8 cellular contexts compared by ENCODE assay signal in the genomic region with DNA sequence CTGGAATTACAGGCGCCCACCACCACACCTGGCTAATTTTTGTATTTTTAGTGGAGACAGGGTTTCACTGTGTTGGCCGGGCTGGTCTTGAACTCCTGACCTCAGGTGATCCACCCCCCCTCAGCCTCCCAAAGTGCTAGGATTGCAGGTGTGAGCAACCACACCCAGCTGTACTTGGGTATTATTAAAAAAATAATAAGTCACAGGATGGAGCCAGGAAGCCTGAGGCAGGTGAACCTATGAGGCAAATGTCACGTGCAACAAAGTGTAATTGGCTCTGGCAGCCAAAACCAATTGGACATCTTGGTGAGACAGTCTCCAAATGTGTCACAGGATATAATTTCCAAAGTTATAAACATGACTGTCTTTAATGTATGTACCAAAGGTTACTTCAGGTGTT. TPM values are rescaled to one million over a fixed set of nuclear protein-coding genes. Genes with fewer than 3 reads are reported as not detected.
DNase-seq lines count a peak whose midpoint lies in the region; ATAC-seq, FAIRE-seq and TF ChIP-seq lines count a peak whose summit lies in the region.
"Not testable (repeated sequence)": the region's sequence is repeated elsewhere in the genome, so short reads cannot be mapped to it uniquely, and the experiment has no call there.

No MANE protein-coding gene starts in this region.

- H3K4me2 ChIP-seq in PC-9: peak overlapping the region; percentile 11; the same call in 1 of the 2 replicates
- H3K4me2 ChIP-seq in K562 (ENCODE audit: insufficient read depth, low read length): peak overlapping the region; percentile 43; the same call in 1 of the 2 replicates

- FAIRE-seq in K562 (lab: Jason Lieb, UNC); small intestine (lab: Jason Lieb, UNC): not testable (repeated sequence)

- not testable (repeated sequence) for H3K9me3 ChIP-seq in PC-9 (ENCODE audit: insufficient read depth, low read depth); K562 (replicated peaks; ENCODE audit: control insufficient read depth, insufficient read depth, low read depth, low read length); left ventricle myocardium inferior (replicated peaks); naive thymus-derived CD4-positive, alpha-beta T cell (ENCODE audit: control insufficient read depth in 2 of 3, low read length in 3 of 3); small intestine (ENCODE audit: control insufficient read depth, low read depth)

- peak overlapping the region; percentile 97 for H3K27ac ChIP-seq in 22Rv1
- peak overlapping the region; percentile 4; the same call in 1 of the 2 replicates for H3K27ac ChIP-seq in PC-9
- H3K27ac ChIP-seq in K562 (ENCODE audit: extremely low read depth, low read depth, low read length): peak overlapping the region; percentile 42
- H3K27ac ChIP-seq in left ventricle myocardium inferior (replicated peaks): peak overlapping the region; percentile 99
- H3K27ac ChIP-seq in naive thymus-derived CD4-positive, alpha-beta T cell (ENCODE audit: low read depth, low read length): not testable (repeated sequence)
- H3K27ac ChIP-seq in small intestine (ENCODE audit: low read depth in 1 of 2, low read length in 1 of 2): peak overlapping the region; percentile 54 to 82

- not testable (repeated sequence) for BruUV-seq in PC-9 (replicated peaks; lab: Mats Ljungman, UMichigan); K562 (replicated peaks; lab: Mats Ljungman, UMichigan)

- not testable (repeated sequence) for H2AFZ ChIP-seq in PC-9; K562 (ENCODE audit: low read depth, low read length)

- H3K79me2 ChIP-seq in PC-9 (ENCODE audit: low read depth) (peaks cover 33% of the 10 kb centered on the region), K562 (ENCODE audit: control insufficient read depth, insufficient read depth, low read length) (peaks cover 95% of the 10 kb centered on the region)

- H3K36me3 ChIP-seq in PC-9 (ENCODE audit: low read depth); K562 (ENCODE audit: control insufficient read depth, insufficient read depth, low read length); left ventricle myocardium inferior; naive thymus-derived CD4-positive, alpha-beta T cell (ENCODE audit: control insufficient read depth in 2 of 3, insufficient read depth in 3 of 3, low read length in 3 of 3); small intestine (ENCODE audit: control insufficient read depth in 2 of 2, insufficient read depth in 2 of 2, low read length in 2 of 2): not testable (repeated sequence)

- TF ChIP-seq CTCF in 22Rv1 (IDR thresholded peaks at IDR 0.05); HFFc6 (IDR thresholded peaks at IDR 0.05); PC-9 (conservative IDR thresholded peaks at IDR 0.05); K562 (IDR thresholded peaks at IDR 0.05 in 2 of 3, conservative IDR thresholded peaks at IDR 0.05 in 1 of 3; ENCODE audit: insufficient read depth in 2 of 3, low read depth in 1 of 3, low read length in 3 of 3); left ventricle myocardium inferior (IDR thresholded peaks at IDR 0.05; ENCODE audit: borderline replicate concordance): not testable (repeated sequence)

- POLR2A ChIA-PET in PC-9 (lab: Charles Lee; ENCODE audit: unreplicated experiment) (interaction anchor here (0.7 kb wide), 3 partner anchors 15 to 696 kb away, joined by 7 to 15 read pairs (median 11); partner anchors contain the start of gene SF1), K562 (lab: Yijun Ruan, JAX) (interaction anchor here (1.6 to 26.0 kb wide), 4 partner anchors 16 to 88 kb away, joined by 3 to 2118 read pairs (median 356); partner anchors contain the start of genes FRMD8, MALAT1 and NEAT1)
- POLR2A ChIA-PET in activated CD4-positive, alpha-beta memory T cell treated with anti-CD3 and anti-CD28 coated beads for 36 hours (lab: Charles Lee): interaction anchor here (10.1 to 15.3 kb wide), 2 partner anchors 23 to 53 kb away, joined by 258 to 824 read pairs; partner anchors contain the start of genes MALAT1 and NEAT1
- POLR2A ChIA-PET in naive thymus-derived CD4-positive, alpha-beta T cell (lab: Charles Lee): interaction anchor here (0.6 to 18.6 kb wide), 8 partner anchors 10 to 117 kb away, joined by 3 to 1164 read pairs (median 4); partner anchors contain the start of genes MALAT1 and NEAT1

- H3K9me1 ChIP-seq in K562 (ENCODE audit: control insufficient read depth, insufficient read depth, low read length): not testable (repeated sequence)

- not testable (repeated sequence) for H3K9me2 ChIP-seq in PC-9 (ENCODE audit: insufficient read depth)

- not testable (repeated sequence) for H3K4me3 ChIP-seq in PC-9; K562; left ventricle myocardium inferior; naive thymus-derived CD4-positive, alpha-beta T cell (ENCODE audit: low read length); small intestine (ENCODE audit: low read depth in 1 of 2, low read length in 2 of 2)

- CTCF ChIA-PET in PC-9 (lab: Charles Lee); activated CD4-positive, alpha-beta memory T cell treated with anti-CD3 and anti-CD28 coated beads for 36 hours (lab: Charles Lee); K562 (lab: Yijun Ruan, JAX; ENCODE audit: low intra/inter-chr PET ratio): not testable (repeated sequence)
- CTCF ChIA-PET in naive thymus-derived CD4-positive, alpha-beta T cell (lab: Charles Lee): interaction anchor here (0.8 kb wide), 1 partner anchor 18 kb away, joined by 3 read pairs; no protein-coding TSS in a partner anchor

- intact Hi-C loops in PC-9 (cut with micrococcal nuclease; ENCODE audit: unreplicated experiment); activated CD4-positive, alpha-beta memory T cell treated with anti-CD3 and anti-CD28 coated beads for 36 hours (cut with micrococcal nuclease); left ventricle myocardium inferior (cut with micrococcal nuclease); naive thymus-derived CD4-positive, alpha-beta T cell (cut with micrococcal nuclease): not testable (repeated sequence)
- intact Hi-C loops in K562 (cut with micrococcal nuclease): loop anchor here (5.0 kb wide), 1 partner anchor 97 kb away; the partner anchor contains the start of genes FAM89B and ZNRD2

- peaks cover 71% of the 10 kb centered on the region for H3F3A ChIP-seq in PC-9 (ENCODE audit: insufficient read depth, low read depth)

- TF ChIP-seq EP300 in K562 (IDR thresholded peaks at IDR 0.05; ENCODE audit: low read length): not testable (repeated sequence)

- not testable (repeated sequence) for ATAC-seq in K562; naive thymus-derived CD4-positive, alpha-beta T cell

- H3K27me3 Mint-ChIP-seq in HFFc6 (ENCODE audit: insufficient read depth); activated CD4-positive, alpha-beta memory T cell treated with anti-CD3 and anti-CD28 coated beads for 36 hours; naive thymus-derived CD4-positive, alpha-beta T cell: not testable (repeated sequence)

- DNase-seq in HFFc6; PC-9; activated CD4-positive, alpha-beta memory T cell treated with anti-CD3 and anti-CD28 coated beads for 36 hours; K562 (ENCODE audit: extremely low read depth in 1 of 4, low spot score in 3 of 4); left ventricle myocardium inferior; naive thymus-derived CD4-positive, alpha-beta T cell: not testable (repeated sequence)
- peak; percentile 88 for DNase-seq in small intestine

- H3K9ac ChIP-seq in K562 (ENCODE audit: insufficient read depth in 1 of 2, low read depth in 2 of 2, low read length in 2 of 2): peak overlapping the region in 1 of 2 experiments; percentile 33; a peak in 2 of 4 replicates

- H3K4me3 Mint-ChIP-seq in HFFc6: 0 out of 2 replicates have a peak overlapping the region, but pooled peaks have one; percentile 22
- H3K4me3 Mint-ChIP-seq in activated CD4-positive, alpha-beta memory T cell treated with anti-CD3 and anti-CD28 coated beads for 36 hours: peak overlapping the region; percentile 35
- H3K4me3 Mint-ChIP-seq in naive thymus-derived CD4-positive, alpha-beta T cell: peak overlapping the region in 4 of 10 donors; percentile 25 to 52 (median 40)

- peaks cover 63% of the 10 kb centered on the region for H3K4me1 Mint-ChIP-seq in HFFc6 (ENCODE audit: low read depth)
- H3K4me1 Mint-ChIP-seq in activated CD4-positive, alpha-beta memory T cell treated with anti-CD3 and anti-CD28 coated beads for 36 hours (ENCODE audit: low read depth): peaks cover 31% of the 10 kb centered on the region
- H3K4me1 Mint-ChIP-seq in naive thymus-derived CD4-positive, alpha-beta T cell: peaks cover 11 to 41% (median 23%) of the 10 kb centered on the region in 7 donors

- H4K20me1 ChIP-seq in PC-9 (ENCODE audit: insufficient read depth); K562 (replicated peaks; ENCODE audit: control insufficient read depth, insufficient read depth, low read length): not testable (repeated sequence)

- H3K27ac Mint-ChIP-seq in HFFc6: not testable (repeated sequence)
- H3K27ac Mint-ChIP-seq in activated CD4-positive, alpha-beta memory T cell treated with anti-CD3 and anti-CD28 coated beads for 36 hours: peak overlapping the region; percentile 75
- H3K27ac Mint-ChIP-seq in naive thymus-derived CD4-positive, alpha-beta T cell: peak overlapping the region; percentile 49 to 95 (median 69)

- H3K27me3 ChIP-seq in PC-9 (ENCODE audit: insufficient read depth, low read depth); K562 (ENCODE audit: control insufficient read depth in 2 of 2, insufficient read depth in 2 of 2, low read length in 2 of 2); left ventricle myocardium inferior (ENCODE audit: low read depth); naive thymus-derived CD4-positive, alpha-beta T cell (ENCODE audit: control insufficient read depth in 2 of 2, insufficient read depth in 2 of 2, low read length in 2 of 2); small intestine (ENCODE audit: control insufficient read depth in 2 of 2, insufficient read depth in 2 of 2, low read length in 2 of 2): not testable (repeated sequence)

- not testable (repeated sequence) for H3K9me3 Mint-ChIP-seq in HFFc6; activated CD4-positive, alpha-beta memory T cell treated with anti-CD3 and anti-CD28 coated beads for 36 hours; naive thymus-derived CD4-positive, alpha-beta T cell

- in situ Hi-C loops in K562 (cut with MboI): loop anchor here (5.0 kb wide), 1 partner anchor 32 kb away; no protein-coding TSS in a partner anchor

- TF ChIP-seq RAD21 in K562 (CRISPR knock-in tag; conservative IDR thresholded peaks at IDR 0.05 in 1 of 2, IDR thresholded peaks at IDR 0.05 in 1 of 2): not testable (repeated sequence)

- not testable (repeated sequence) for TF ChIP-seq POLR2A in K562 (conservative IDR thresholded peaks at IDR 0.05)

- 82% methylated on average over 3 of the region's 3 CpGs for WGBS in K562 (ENCODE audit: insufficient coverage, low coverage, missing lambda C conversion rate)
- WGBS in small intestine, 3 donors: 39 to 70% (median 67%) methylated on average over 3 of the region's 3 CpGs

- H3K36me3 Mint-ChIP-seq in HFFc6 (ENCODE audit: low read depth); naive thymus-derived CD4-positive, alpha-beta T cell: not testable (repeated sequence)
- peaks cover 15% of the 10 kb centered on the region for H3K36me3 Mint-ChIP-seq in activated CD4-positive, alpha-beta memory T cell treated with anti-CD3 and anti-CD28 coated beads for 36 hours

- H3K4me1 ChIP-seq in PC-9 (replicated peaks; ENCODE audit: insufficient read depth) (peaks cover 60% of the 10 kb centered on the region), K562 (replicated peaks in 1 of 2; ENCODE audit: control insufficient read depth in 2 of 2, insufficient read depth in 2 of 2, low read length in 2 of 2) (peaks cover 41 to 72% of the 10 kb centered on the region in 2 experiments), left ventricle myocardium inferior (peaks cover 78% of the 10 kb centered on the region)
- peaks cover 16 to 30% of the 10 kb centered on the region in 2 donors for H3K4me1 ChIP-seq in naive thymus-derived CD4-positive, alpha-beta T cell (ENCODE audit: control insufficient read depth in 2 of 2, insufficient read depth in 2 of 2, low read length in 2 of 2)
- not testable (repeated sequence) for H3K4me1 ChIP-seq in small intestine (ENCODE audit: control insufficient read depth in 2 of 2, insufficient read depth in 1 of 2, low read depth in 1 of 2, low read length in 1 of 2)

RNA-seq across cellular contexts. Expression of gene MALAT1, which starts 24.0 kb away (rescaled TPM):
- total RNA-seq in HFFc6 (2021; fragmentation: NEBNext Ultra II Directional; extraction: Animal tissue kit (Norgen Biotek cat#: 25700)): 1,000 to 10,000 TPM; 3,136 to 4,087 (median 3,570) TPM
- total RNA-seq in PC-9 (2021) (6,494 and 7,852 TPM in 2 replicates), K562 (2014; rRNA removed) (1,943 and 2,212 TPM in 2 replicates), K562 (2014; rRNA removed; fragmentation: Illumina TruSeq; extraction: Trizol) (2,548 and 2,859 TPM in 2 replicates), K562 (2015; rRNA removed; fragmentation: Illumina TruSeq; extraction: Trizol) (2,437 and 2,551 TPM in 2 replicates), K562 (2021) (4,052 and 5,928 TPM in 2 replicates), left ventricle myocardium inferior (6,576 TPM)
- total RNA-seq in activated CD4-positive, alpha-beta memory T cell treated with anti-CD3 and anti-CD28 coated beads for 36 hours: 1,000 to 10,000 TPM; 8,046 to 8,888 TPM
- 25,088 and 54,166 TPM in 2 replicates for total RNA-seq in K562 (2011; cell fraction: chromatin; rRNA removed; ENCODE audit: low replicate concordance)
- 9,055 and 12,105 TPM in 2 replicates for total RNA-seq in K562 (2011; cell fraction: nucleolus; rRNA removed)
- 29,585 and 58,308 TPM in 2 replicates for total RNA-seq in K562 (2011; cell fraction: nucleoplasm; rRNA removed)
- polyA plus RNA-seq in K562 (2011; rRNA removed) (980 and 1,205 TPM in 2 replicates), K562 (2014; fragmentation: Illumina TruSeq; extraction: Trizol) (363 and 398 TPM in 2 replicates), K562 (2014; fragmentation: Nextera tagmentation; extraction: Ambion mirVana) (1,000 to 10,000 TPM; 1,606 to 8,715 TPM), K562 (2014; rRNA removed) (1,666 and 2,351 TPM in 2 replicates), small intestine (100 to 1,000 TPM; 155 to 454 (median 159) TPM)
- polyA plus RNA-seq in K562 (2011; cell fraction: cytosol; rRNA removed): 93.6 and 371 TPM in 2 replicates
- polyA plus RNA-seq in K562 (2011; cell fraction: nucleus; rRNA removed): 5,475 and 8,513 TPM in 2 replicates
- polyA plus RNA-seq in K562 (2012): 1,113 and 1,346 TPM in 2 replicates
- polyA minus RNA-seq in K562 (2011; rRNA and poly(A)+ RNA removed): 5,106 and 10,064 TPM in 2 replicates
- polyA minus RNA-seq in K562 (2011; cell fraction: cytosol; rRNA and poly(A)+ RNA removed): 2,869 and 5,041 TPM in 2 replicates
- polyA minus RNA-seq in K562 (2011; cell fraction: nucleus; rRNA and poly(A)+ RNA removed): 20,177 and 33,147 TPM in 2 replicates
- over 10,000 TPM in 4 of 5 experiments, 1,000 to 10,000 TPM in 1; 8,375 to 32,234 (median 31,408) TPM for total RNA-seq in naive thymus-derived CD4-positive, alpha-beta T cell
- polyA plus RNA-seq in naive thymus-derived CD4-positive, alpha-beta T cell: 1,000 to 10,000 TPM in 1 of 2 donors, 100 to 1,000 TPM in 1; 734 to 5,106 TPM

RNA-seq across cellular contexts. Expression of gene SCYL1, which starts 50.0 kb away (rescaled TPM):
- total RNA-seq in HFFc6 (2021; fragmentation: NEBNext Ultra II Directional; extraction: Animal tissue kit (Norgen Biotek cat#: 25700)): 100 to 1,000 TPM; 120 to 137 (median 126) TPM
- total RNA-seq in PC-9 (2021) (106 and 135 TPM in 2 replicates), K562 (2014; rRNA removed) (145 and 156 TPM in 2 replicates), K562 (2014; rRNA removed; fragmentation: Illumina TruSeq; extraction: Trizol) (14.2 and 20.2 TPM in 2 replicates), K562 (2015; rRNA removed; fragmentation: Illumina TruSeq; extraction: Trizol) (57.6 and 59.0 TPM in 2 replicates), K562 (2021) (113 and 115 TPM in 2 replicates), left ventricle myocardium inferior (60.2 TPM)
- total RNA-seq in activated CD4-positive, alpha-beta memory T cell treated with anti-CD3 and anti-CD28 coated beads for 36 hours: 10 to 100 TPM; 67.8 to 69.8 TPM
- 59.7 and 207 TPM in 2 replicates for total RNA-seq in K562 (2011; cell fraction: chromatin; rRNA removed; ENCODE audit: low replicate concordance)
- 125 and 130 TPM in 2 replicates for total RNA-seq in K562 (2011; cell fraction: nucleolus; rRNA removed)
- 91.0 and 98.2 TPM in 2 replicates for total RNA-seq in K562 (2011; cell fraction: nucleoplasm; rRNA removed)
- polyA plus RNA-seq in K562 (2011; rRNA removed) (55.0 and 79.2 TPM in 2 replicates), K562 (2014; fragmentation: Illumina TruSeq; extraction: Trizol) (76.1 and 81.3 TPM in 2 replicates), K562 (2014; fragmentation: Nextera tagmentation; extraction: Ambion mirVana) (1 to 10 TPM; 1.9 to 4.7 TPM), K562 (2014; rRNA removed) (96.0 and 104 TPM in 2 replicates), small intestine (10 to 100 TPM; 46.7 to 76.9 (median 74.3) TPM)
- polyA plus RNA-seq in K562 (2011; cell fraction: cytosol; rRNA removed): 121 and 188 TPM in 2 replicates
- polyA plus RNA-seq in K562 (2011; cell fraction: nucleus; rRNA removed): 124 and 172 TPM in 2 replicates
- polyA plus RNA-seq in K562 (2012): 54.7 and 95.3 TPM in 2 replicates
- polyA minus RNA-seq in K562 (2011; rRNA and poly(A)+ RNA removed): 27.0 and 42.0 TPM in 2 replicates
- 62.5 and 74.3 TPM in 2 replicates for polyA minus RNA-seq in K562 (2011; cell fraction: cytosol; rRNA and poly(A)+ RNA removed)
- 31.2 and 38.2 TPM in 2 replicates for polyA minus RNA-seq in K562 (2011; cell fraction: nucleus; rRNA and poly(A)+ RNA removed)
- 10 to 100 TPM; 63.2 to 79.8 (median 70.4) TPM for total RNA-seq in naive thymus-derived CD4-positive, alpha-beta T cell
- 10 to 100 TPM; 27.0 to 69.1 TPM for polyA plus RNA-seq in naive thymus-derived CD4-positive, alpha-beta T cell

RNA-seq across cellular contexts. Expression of gene NEAT1, which starts 52.3 kb away (rescaled TPM):
- total RNA-seq in HFFc6 (2021; fragmentation: NEBNext Ultra II Directional; extraction: Animal tissue kit (Norgen Biotek cat#: 25700)): 100 to 1,000 TPM; 185 to 250 (median 213) TPM
- 825 and 938 TPM in 2 replicates for total RNA-seq in PC-9 (2021)
- total RNA-seq in activated CD4-positive, alpha-beta memory T cell treated with anti-CD3 and anti-CD28 coated beads for 36 hours: 100 to 1,000 TPM; 593 to 683 TPM
- total RNA-seq in K562 (2011; cell fraction: chromatin; rRNA removed; ENCODE audit: low replicate concordance): 684 and 1,510 TPM in 2 replicates
- 291 and 321 TPM in 2 replicates for total RNA-seq in K562 (2011; cell fraction: nucleolus; rRNA removed)
- 737 and 1,283 TPM in 2 replicates for total RNA-seq in K562 (2011; cell fraction: nucleoplasm; rRNA removed)
- 15.2 and 20.1 TPM in 2 replicates for total RNA-seq in K562 (2014; rRNA removed)
- total RNA-seq in K562 (2014; rRNA removed; fragmentation: Illumina TruSeq; extraction: Trizol): 62.8 and 76.9 TPM in 2 replicates
- total RNA-seq in K562 (2015; rRNA removed; fragmentation: Illumina TruSeq; extraction: Trizol): 26.3 and 31.5 TPM in 2 replicates
- 129 and 208 TPM in 2 replicates for total RNA-seq in K562 (2021)
- polyA plus RNA-seq in K562 (2011; rRNA removed): 56.2 and 171 TPM in 2 replicates
- 45.5 and 49.2 TPM in 2 replicates for polyA plus RNA-seq in K562 (2011; cell fraction: cytosol; rRNA removed)
- 234 and 651 TPM in 2 replicates for polyA plus RNA-seq in K562 (2011; cell fraction: nucleus; rRNA removed)
- polyA plus RNA-seq in K562 (2012): 312 and 328 TPM in 2 replicates
- polyA plus RNA-seq in K562 (2014; fragmentation: Illumina TruSeq; extraction: Trizol): 137 and 146 TPM in 2 replicates
- polyA plus RNA-seq in K562 (2014; fragmentation: Nextera tagmentation; extraction: Ambion mirVana): 10 to 100 TPM; 22.8 to 30.1 TPM
- 382 and 389 TPM in 2 replicates for polyA plus RNA-seq in K562 (2014; rRNA removed)
- 92.6 and 137 TPM in 2 replicates for polyA minus RNA-seq in K562 (2011; rRNA and poly(A)+ RNA removed)
- 19.9 and 35.6 TPM in 2 replicates for polyA minus RNA-seq in K562 (2011; cell fraction: cytosol; rRNA and poly(A)+ RNA removed)
- polyA minus RNA-seq in K562 (2011; cell fraction: nucleus; rRNA and poly(A)+ RNA removed): 168 and 220 TPM in 2 replicates
- 405 TPM for total RNA-seq in left ventricle myocardium inferior
- 1,000 to 10,000 TPM in 1 of 5 experiments, 100 to 1,000 TPM in 4; 358 to 1,454 (median 414) TPM for total RNA-seq in naive thymus-derived CD4-positive, alpha-beta T cell
- 1 to 10 TPM; 2.5 to 2.6 TPM for polyA plus RNA-seq in naive thymus-derived CD4-positive, alpha-beta T cell
- polyA plus RNA-seq in small intestine: 1,000 to 10,000 TPM in 1 of 3 donors, 100 to 1,000 TPM in 2; 256 to 3,420 (median 665) TPM
